ENCODE assay signal across 8 cellular contexts in the genomic region with DNA sequence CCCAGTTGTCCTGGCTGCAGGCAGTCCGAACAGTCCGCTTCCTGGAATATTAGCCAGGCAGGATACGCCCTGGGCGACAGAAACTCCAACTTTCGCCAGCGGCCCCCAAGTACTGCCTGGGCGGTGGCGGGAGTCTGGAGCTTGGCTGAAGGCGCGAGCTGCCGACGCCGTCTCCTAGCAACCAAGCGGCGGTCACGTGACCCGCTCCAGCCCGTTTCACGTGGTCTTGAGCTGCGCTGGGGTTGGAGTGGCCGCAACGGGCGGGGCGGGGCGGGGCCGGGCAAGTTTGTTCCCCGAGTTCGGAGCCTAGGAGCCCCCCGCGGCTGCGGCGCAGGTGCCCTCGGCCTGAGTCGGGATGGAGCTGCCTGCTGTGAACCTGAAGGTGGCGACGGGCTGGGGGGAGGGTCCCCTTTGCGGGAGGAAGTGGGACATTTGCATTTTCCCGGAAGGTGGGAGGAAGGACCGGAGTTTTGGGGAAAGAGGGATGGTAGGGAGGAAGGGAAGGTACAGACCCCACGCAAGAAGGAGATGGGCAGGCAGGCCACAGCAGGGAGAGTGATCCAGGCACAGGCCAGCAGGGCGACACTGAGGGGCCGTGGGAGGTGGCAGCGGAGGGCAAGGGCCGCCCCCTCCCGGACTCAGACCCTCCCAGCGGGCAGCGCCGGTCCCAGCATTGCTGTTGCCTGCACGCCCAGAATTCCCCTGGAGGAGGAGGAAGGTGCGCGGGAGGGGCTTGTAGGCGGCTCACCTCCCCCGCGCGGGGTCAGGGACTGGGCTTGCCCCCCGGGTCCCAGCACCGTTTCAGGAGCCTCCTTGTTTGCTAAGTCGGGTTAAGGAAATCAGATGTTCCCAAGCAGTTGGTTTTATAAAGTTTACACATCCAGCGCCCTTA. TPM values are rescaled to one million over a fixed set of nuclear protein-coding genes. Genes with fewer than 3 reads are reported as not detected.
DNase-seq lines count a peak whose midpoint lies in the region; ATAC-seq and TF ChIP-seq lines count a peak whose summit lies in the region.

A gene with protein sequence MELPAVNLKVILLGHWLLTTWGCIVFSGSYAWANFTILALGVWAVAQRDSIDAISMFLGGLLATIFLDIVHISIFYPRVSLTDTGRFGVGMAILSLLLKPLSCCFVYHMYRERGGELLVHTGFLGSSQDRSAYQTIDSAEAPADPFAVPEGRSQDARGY (plus strand): TSS at position 283 of the 892 bp plus-strand sequence. CDS start 73 bp downstream, at position 356.

- H3K36me3 Mint-ChIP-seq in activated CD4-positive, alpha-beta memory T cell treated with anti-CD3 and anti-CD28 coated beads for 36 hours: no peaks in the 10 kb centered on the region

- DNase-seq in A172 (ENCODE audit: low spot score): peak; percentile 70
- DNase-seq in NCI-H774 (lab: John Stamatoyannopoulos, UW): peak; percentile 72
- peak; percentile 93 for DNase-seq in activated CD4-positive, alpha-beta memory T cell treated with anti-CD3 and anti-CD28 coated beads for 36 hours
- peak; percentile 96 to 100 for DNase-seq in lower leg skin (ENCODE audit: low spot score in 2 of 2)
- DNase-seq in stimulated activated CD4-positive, alpha-beta T cell treated with anti-CD3 and anti-CD28 coated beads, Interleukin-4, amount 100 ng/mL, for 4 hours: peak; percentile 81 to 83

- peak; percentile 73 for ATAC-seq in GM18868 (IDR thresholded peaks at IDR 0.05; ENCODE audit: unreplicated experiment)
- peak; percentile 55 for ATAC-seq in HG03442 (IDR thresholded peaks at IDR 0.05; ENCODE audit: unreplicated experiment)

- no peaks in the 10 kb centered on the region for H3K9me3 Mint-ChIP-seq in activated CD4-positive, alpha-beta memory T cell treated with anti-CD3 and anti-CD28 coated beads for 36 hours

- H3K9ac ChIP-seq in duodenal mucosa (ENCODE audit: low read depth in 1 of 2, low read length in 2 of 2): peak within 1 kb of the TSS; percentile 73 to 98

- CTCF ChIA-PET in activated CD4-positive, alpha-beta memory T cell treated with anti-CD3 and anti-CD28 coated beads for 36 hours (lab: Charles Lee): interaction anchor here (0.8 to 4.2 kb wide), 5 partner anchors 13 to 86 kb away, joined by 4 to 35 read pairs (median 7); no protein-coding TSS in a partner anchor

- no peaks in the 10 kb centered on the region for H3K27me3 Mint-ChIP-seq in activated CD4-positive, alpha-beta memory T cell treated with anti-CD3 and anti-CD28 coated beads for 36 hours

- no peaks in the 10 kb centered on the region for H3K27me3 ChIP-seq in duodenal mucosa (ENCODE audit: control insufficient read depth in 1 of 2, insufficient read depth in 2 of 2, low read length in 2 of 2)

- no peak for TF ChIP-seq POLR2A in lower leg skin (IDR thresholded peaks at IDR 0.05)

- peaks cover 15 to 36% of the 10 kb centered on the region in 2 donors for H3K4me1 ChIP-seq in duodenal mucosa (ENCODE audit: control insufficient read depth in 1 of 2, insufficient read depth in 2 of 2, low read length in 2 of 2)

- peak within 1 kb of the TSS; percentile 96 for H3K4me3 Mint-ChIP-seq in activated CD4-positive, alpha-beta memory T cell treated with anti-CD3 and anti-CD28 coated beads for 36 hours

- TF ChIP-seq CTCF in lower leg skin (IDR thresholded peaks at IDR 0.05): no peak

- peak within 1 kb of the TSS; percentile 93 to 98 for H3K4me3 ChIP-seq in duodenal mucosa (ENCODE audit: low read depth in 1 of 2, low read length in 2 of 2)
- peak within 1 kb of the TSS; percentile 79 for H3K4me3 ChIP-seq in lower leg skin (ENCODE audit: low read depth, poor library complexity, severe bottlenecking)

- POLR2A ChIA-PET in activated CD4-positive, alpha-beta memory T cell treated with anti-CD3 and anti-CD28 coated beads for 36 hours (lab: Charles Lee): interaction anchor here (0.7 to 1.7 kb wide), 7 partner anchors 54 to 1967 kb away, joined by 3 to 11 read pairs (median 4); a partner anchor contains a TSS

- H3K9me3 ChIP-seq in duodenal mucosa (ENCODE audit: control insufficient read depth in 1 of 2, low read length in 2 of 2): no peaks in the 10 kb centered on the region

- intact Hi-C loops in activated CD4-positive, alpha-beta memory T cell treated with anti-CD3 and anti-CD28 coated beads for 36 hours (cut with micrococcal nuclease): loop anchor here (5.0 kb wide), 1 partner anchor 71 kb away; a partner anchor contains a TSS
- intact Hi-C loops in lower leg skin (cut with DNase I; ENCODE audit: low total_unique reads): no loop called here

- H3K4me1 Mint-ChIP-seq in activated CD4-positive, alpha-beta memory T cell treated with anti-CD3 and anti-CD28 coated beads for 36 hours (ENCODE audit: low read depth): peaks cover 49% of the 10 kb centered on the region

- 0 to 1% methylated on average over 49 to 51 of the region's 59 CpGs for whole genome bisulfite sequencing in lower leg skin, 2 donors

- peak within 1 kb of the TSS; percentile 70 for H3K27ac ChIP-seq in duodenal mucosa (ENCODE audit: low read depth, low read length)

- peak within 1 kb of the TSS; percentile 85 for H3K27ac Mint-ChIP-seq in activated CD4-positive, alpha-beta memory T cell treated with anti-CD3 and anti-CD28 coated beads for 36 hours

- H3K36me3 ChIP-seq in duodenal mucosa (ENCODE audit: control insufficient read depth in 1 of 2, insufficient read depth in 2 of 2, low read length in 2 of 2): no peaks in the 10 kb centered on the region

RNA-seq across cellular contexts. Expression of the gene that starts here (rescaled TPM):
- 36.5 and 41.7 TPM in 2 replicates for total RNA-seq in A172 (2014; rRNA removed; shearing (Covaris generic))
- total RNA-seq in activated CD4-positive, alpha-beta memory T cell treated with anti-CD3 and anti-CD28 coated beads for 36 hours: 10 to 100 TPM; 16.5 to 18.0 TPM
- 10 to 100 TPM; 26.3 to 62.3 (median 40.2) TPM for total RNA-seq in lower leg skin

Comparison
In these comparisons a context has a peak if more than half of its experiments do, and no peak if none do; other contexts are left out.
1. Peak in every context shown above with its lines: DNase-seq, ATAC-seq, H3K4me3 ChIP-seq and H3K27ac ChIP-seq.